24 cellular contexts compared by ENCODE assay signal in genomic region chr1:61914823-61915482, GRCh38.
DNase-seq lines count a peak whose midpoint lies in the region; ATAC-seq and TF ChIP-seq lines count a peak whose summit lies in the region.
"Had no signal": no experiment of that assay in that cellular context is flagged by ENCODE, and none has a peak within 500 bp of the region (broad histone marks: within the 10 kb centered on the region; RNA-seq: fewer than 3 reads in every experiment).

No MANE protein-coding gene starts in this region.

- peaks cover 12% of the 10 kb centered on the region for H3K4me1 Mint-ChIP-seq in mesothelial cell of epicardium
- H3K4me1 Mint-ChIP-seq: activated CD4-positive, alpha-beta T cell treated with anti-CD3 and anti-CD28 coated beads, Interleukin-2, amount 10 ng/mL, durations not matched to agents 24 days and 14 days; B cell had no signal

- peak; percentile 17 for DNase-seq in ELF-1 (ENCODE audit: low read depth, low spot score)
- DNase-seq in SW480 (ENCODE audit: low spot score), result peak; percentile 98
- DNase-seq in mesothelial cell of epicardium (ENCODE audit: low spot score in 2 of 2, unreplicated experiment in 2 of 2), result no peak
- peak; percentile 3 for DNase-seq in retinal pigment epithelial cell (ENCODE audit: low read depth)
- DNase-seq in DMS 273 (lab: John Stamatoyannopoulos, UW; ENCODE audit: unreplicated experiment), result no peak
- no peak for DNase-seq in foreskin melanocyte
- no peak for DNase-seq in BE2C
- DNase-seq: activated CD4-positive, alpha-beta T cell treated with anti-CD3 and anti-CD28 coated beads, Interleukin-2, amount 10 ng/mL, durations not matched to agents 24 days and 14 days; activated naive CD4-positive, alpha-beta T cell; activated T-cell treated with anti-CD3 and anti-CD28 coated beads, Interleukin-2, amount 50 U/mL, for 48 hours; DMS79 treated with DMSO at 0.1 percent for 48 hours; glutamatergic neuron; H9; NCI-H1105 treated with DMSO at 0.1 percent for 48 hours; NCI-H2029; NCI-H446; NCI-H82; ovary; T-helper 9 cell; transverse colon; WERI-Rb-1 had no signal

- H3K9me3 Mint-ChIP-seq in mesothelial cell of epicardium, result peaks cover 4% of the 10 kb centered on the region
- H3K9me3 Mint-ChIP-seq: activated CD4-positive, alpha-beta T cell treated with anti-CD3 and anti-CD28 coated beads, Interleukin-2, amount 10 ng/mL, durations not matched to agents 24 days and 14 days; H9 had no signal

- peak overlapping the region; percentile 66 for H3K27ac Mint-ChIP-seq in mesothelial cell of epicardium
- H3K27ac Mint-ChIP-seq: activated CD4-positive, alpha-beta T cell treated with anti-CD3 and anti-CD28 coated beads, Interleukin-2, amount 10 ng/mL, durations not matched to agents 24 days and 14 days; B cell had no signal

- no peaks in the 10 kb centered on the region for H3K27me3 ChIP-seq in BE2C
- H3K27me3 ChIP-seq: ovary, transverse colon had no signal

- TF ChIP-seq CTCF in mesothelial cell of epicardium (IDR thresholded peaks at IDR 0.05; ENCODE audit: unreplicated experiment) (no peak), retinal pigment epithelial cell (conservative IDR thresholded peaks at IDR 0.05; ENCODE audit: low read depth, low read length) (no peak), BE2C (IDR thresholded peaks at IDR 0.05; ENCODE audit: low read depth, low read length) (no peak)

- no peak overlapping the region for H3K4me3 Mint-ChIP-seq in mesothelial cell of epicardium
- H3K4me3 Mint-ChIP-seq: activated CD4-positive, alpha-beta T cell treated with anti-CD3 and anti-CD28 coated beads, Interleukin-2, amount 10 ng/mL, durations not matched to agents 24 days and 14 days; B cell; H9 had no signal

- H3K36me3 Mint-ChIP-seq in mesothelial cell of epicardium, result peaks cover 25% of the 10 kb centered on the region

- no peaks in the 10 kb centered on the region for H3K36me3 ChIP-seq in BE2C
- H3K36me3 ChIP-seq: ovary, WERI-Rb-1 had no signal

- H3K4me3 ChIP-seq in retinal pigment epithelial cell (ENCODE audit: low read length), result no peak overlapping the region
- no peak overlapping the region for H3K4me3 ChIP-seq in BE2C (ENCODE audit: low read depth, low read length)
- H3K4me3 ChIP-seq: lung, ovary, transverse colon had no signal

- H3K4me1 ChIP-seq in BE2C, result no peaks in the 10 kb centered on the region
- H3K4me1 ChIP-seq: transverse colon had no signal

- H3K9me3 ChIP-seq in BE2C, result no peaks in the 10 kb centered on the region
- H3K9me3 ChIP-seq: ovary, transverse colon had no signal

- ATAC-seq in HG03045 (IDR thresholded peaks at IDR 0.05; ENCODE audit: unreplicated experiment), result no peak

- no peaks in the 10 kb centered on the region for H3K27me3 Mint-ChIP-seq in mesothelial cell of epicardium (ENCODE audit: low read depth)
- H3K27me3 Mint-ChIP-seq: activated CD4-positive, alpha-beta T cell treated with anti-CD3 and anti-CD28 coated beads, Interleukin-2, amount 10 ng/mL, durations not matched to agents 24 days and 14 days; B cell had no signal

Comparison
In these comparisons a context has a peak if more than half of its experiments do, and no peak if none do; other contexts are left out.
1. DNase-seq: peak in ELF-1 (single experiment), SW480 (single experiment) and retinal pigment epithelial cell (single experiment); none in mesothelial cell of epicardium (0 of 2), DMS 273 (single experiment), foreskin melanocyte (single experiment) and BE2C (single experiment).